ENCODE assay signal across 9 cellular contexts in the genomic region with DNA sequence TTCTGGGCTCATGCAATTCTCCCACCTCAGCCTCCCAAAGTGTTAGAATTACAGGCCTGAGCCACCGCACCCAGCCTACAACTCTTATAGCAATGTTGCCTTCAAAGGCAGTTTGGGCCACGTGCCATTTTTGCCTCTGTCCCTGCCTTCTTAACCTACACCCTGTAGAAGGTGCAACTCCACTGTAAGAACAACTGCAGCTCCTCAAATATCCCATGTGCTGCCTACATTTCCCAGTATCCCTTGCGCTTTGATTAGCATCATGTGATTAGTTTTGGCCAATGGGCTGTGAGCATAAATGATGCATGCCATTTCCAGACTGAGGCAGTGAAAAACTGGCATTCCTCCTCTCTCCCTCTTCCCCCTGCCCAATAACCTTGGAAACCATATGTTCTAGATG.
DNase-seq lines count a peak whose midpoint lies in the region; ATAC-seq, FAIRE-seq and TF ChIP-seq lines count a peak whose summit lies in the region.
"Had no signal": no experiment of that assay in that cellular context is flagged by ENCODE, and none has a peak within 500 bp of the region (broad histone marks: within the 10 kb centered on the region; RNA-seq: fewer than 3 reads in every experiment).

No MANE protein-coding gene starts in this region.

- no peak overlapping the region for H2BK20ac ChIP-seq in H1 (ENCODE audit: low read length)

- H3K79me2 ChIP-seq in DND-41 (ENCODE audit: insufficient read depth, low read length), result no peaks in the 10 kb centered on the region
- no peaks in the 10 kb centered on the region for H3K79me2 ChIP-seq in H1 (ENCODE audit: control insufficient read depth in 1 of 2, insufficient read depth in 2 of 2, low read length in 2 of 2)

- H2BK120ac ChIP-seq in H1 (replicated peaks; ENCODE audit: low read depth, low read length), result no peak overlapping the region

- H4K91ac ChIP-seq in H1 (replicated peaks; ENCODE audit: insufficient read length, low read length), result no peak overlapping the region

- H4K20me1 ChIP-seq in DND-41 (ENCODE audit: insufficient read depth, low read length) (no peaks in the 10 kb centered on the region), H1 (replicated peaks in 1 of 2; ENCODE audit: control insufficient read depth in 1 of 2, insufficient read depth in 2 of 2, low read length in 2 of 2) (no peaks in the 10 kb centered on the region)

- H3K4me2 ChIP-seq in DND-41 (ENCODE audit: insufficient read depth, low read length) (no peak overlapping the region), H1 (ENCODE audit: insufficient read depth in 1 of 2, low read depth in 2 of 2, low read length in 2 of 2) (no peak overlapping the region)

- H3K9me3 ChIP-seq in DND-41 (ENCODE audit: insufficient read depth, low read length, severe bottlenecking) (no peaks in the 10 kb centered on the region), H1 (ENCODE audit: insufficient read depth in 2 of 2, low read depth in 1 of 2, low read length in 1 of 2) (peaks cover 0 to 3% of the 10 kb centered on the region in 2 experiments; a peak in 1 of 4 replicates)

- H3K18ac ChIP-seq in H1 (ENCODE audit: extremely low read depth, low read length), result peak overlapping the region; percentile 3; the same call in 1 of the 2 replicates

- H3K23ac ChIP-seq in H1 (ENCODE audit: insufficient read length), result no peak overlapping the region

- no peak for TF ChIP-seq CTCF in DND-41 (IDR thresholded peaks at IDR 0.05; ENCODE audit: borderline replicate concordance, extremely low read depth, low read length, poor library complexity, severe bottlenecking)
- TF ChIP-seq CTCF in H1 (IDR thresholded peaks at IDR 0.05; ENCODE audit: control extremely low read depth in 1 of 3, insufficient read depth in 1 of 3, low read depth in 1 of 3, low read length in 3 of 3), result no peak

- H3K4ac ChIP-seq in H1 (replicated peaks; ENCODE audit: insufficient read length, low read depth, low read length), result no peak overlapping the region

- H3K9ac ChIP-seq in DND-41 (ENCODE audit: low read depth, low read length) (no peak overlapping the region), H1 (replicated peaks in 1 of 4; ENCODE audit: extremely low read depth in 1 of 4, low read depth in 3 of 4, low read length in 3 of 4) (no peak overlapping the region)

- no peak overlapping the region for H3K14ac ChIP-seq in H1 (ENCODE audit: insufficient read length)

- TF ChIP-seq POLR2A in H1 (IDR thresholded peaks at IDR 0.05; ENCODE audit: control extremely low read depth in 1 of 2, low read depth in 2 of 2, low read length in 2 of 2), result no peak

- no peaks in the 10 kb centered on the region for H3K36me3 ChIP-seq in DND-41 (ENCODE audit: insufficient read depth, low read length)
- no peaks in the 10 kb centered on the region for H3K36me3 ChIP-seq in H1 (ENCODE audit: control insufficient read depth in 2 of 4, insufficient read depth in 4 of 4, low read length in 3 of 4)

- H3K27me3 ChIP-seq in DND-41 (ENCODE audit: insufficient read depth, low read length, poor library complexity) (peaks cover 3% of the 10 kb centered on the region), H1 (replicated peaks in 1 of 4; ENCODE audit: control insufficient read depth in 3 of 4, extremely low read depth in 1 of 4, insufficient read depth in 3 of 4, low read length in 3 of 4) (peaks cover 0 to 3% (median 1%) of the 10 kb centered on the region in 4 experiments; a peak in 3 of 7 replicates)

- H2BK12ac ChIP-seq in H1 (ENCODE audit: low read depth, low read length), result 0 out of 2 replicates have a peak overlapping the region, but pooled peaks have one; percentile 50

- H4K8ac ChIP-seq in H1 (ENCODE audit: extremely low read depth, insufficient read depth, low read length), result no peak overlapping the region

- H2AFZ ChIP-seq in DND-41 (ENCODE audit: low read depth, low read length) (peak overlapping the region; percentile 15; the same call in 1 of the 2 replicates), H1 (ENCODE audit: low read length) (peak overlapping the region; percentile 67)

- POLR2A ChIA-PET in H1 (lab: Charles Lee; ENCODE audit: partially characterized antibody), result interaction anchor here (0.8 to 1.6 kb wide), 3 partner anchors 11 to 536 kb away, joined by 3 to 5 read pairs (median 3); no protein-coding TSS in a partner anchor

- DNase-seq in AG08396 (ENCODE audit: low spot score), result peak; percentile 48
- peak; percentile 36 for DNase-seq in DND-41
- peak; percentile 83 to 84 for DNase-seq in NCI-H524 (lab: John Stamatoyannopoulos, UW)
- peak in 1 of 2 experiments; percentile 60 for DNase-seq in H1 (ENCODE audit: low read depth in 1 of 2, low spot score in 2 of 2)
- no peak for DNase-seq in cortex of kidney (lab: John Stamatoyannopoulos, UW)
- no peak for DNase-seq in NCI-H2196 (lab: John Stamatoyannopoulos, UW; ENCODE audit: unreplicated experiment)
- no peak for DNase-seq in NOMO-1 (lab: John Stamatoyannopoulos, UW; ENCODE audit: unreplicated experiment in 2 of 2)

- H2BK5ac ChIP-seq in H1 (ENCODE audit: low read depth, low read length), result no peak overlapping the region

- H4K5ac ChIP-seq in H1 (ENCODE audit: insufficient read length, low read depth, low read length), result no peak overlapping the region

- H3K79me1 ChIP-seq in H1 (ENCODE audit: low read depth, low read length), result no peaks in the 10 kb centered on the region

- CTCF ChIA-PET in H1 (lab: Charles Lee; ENCODE audit: partially characterized antibody), result interaction anchor here (1.3 kb wide), 1 partner anchor 13 kb away, joined by 3 read pairs; no protein-coding TSS in a partner anchor

- ATAC-seq in DND-41 (ENCODE audit: insufficient read depth, low read depth) (no peak), GM18870 (IDR thresholded peaks at IDR 0.05; ENCODE audit: unreplicated experiment) (no peak)

- no peak overlapping the region for H2BK15ac ChIP-seq in H1 (ENCODE audit: low read length)

- no peak overlapping the region for H2AK5ac ChIP-seq in H1 (ENCODE audit: low read depth, low read length)

- H3K27ac ChIP-seq in DND-41 (ENCODE audit: low read length), result no peak overlapping the region
- no peak overlapping the region for H3K27ac ChIP-seq in H1 (ENCODE audit: low read depth, low read length)

- no peak overlapping the region for H3K56ac ChIP-seq in H1 (replicated peaks; ENCODE audit: insufficient read length, low read depth, low read length)

- H3K4me3 ChIP-seq in DND-41 (ENCODE audit: low read depth in 1 of 2, low read length in 2 of 2), result no peak overlapping the region
- no peak overlapping the region for H3K4me3 ChIP-seq in H1 (ENCODE audit: extremely low read depth in 1 of 4, insufficient read depth in 2 of 4, low read depth in 3 of 4, low read length in 4 of 4)

- 63% methylated on average over 3 of the region's 3 CpGs; no CpG with 5 or more reads in 1 of the 2 experiments for WGBS in H1 (ENCODE audit: extremely low coverage in 1 of 2, insufficient coverage in 1 of 2, insufficient read length in 1 of 2, insufficient replicate concordance in 2 of 2, low coverage in 1 of 2, low lambda C conversion rate in 2 of 2, missing lambda C conversion rate in 1 of 2), 2 experiments

- TF ChIP-seq EP300 in H1 (IDR thresholded peaks at IDR 0.05; ENCODE audit: borderline replicate concordance in 1 of 2, low read depth in 2 of 2, low read length in 2 of 2), result no peak

- peak; percentile 96 for FAIRE-seq in H1 (lab: Jason Lieb, UNC)
- FAIRE-seq: islet of Langerhans had no signal

- TF ChIP-seq RAD21 in H1 (IDR thresholded peaks at IDR 0.05 in 1 of 2, conservative IDR thresholded peaks at IDR 0.05 in 1 of 2; ENCODE audit: low read depth in 2 of 2, low read length in 2 of 2), result no peak

- peaks cover 4% of the 10 kb centered on the region for H3K4me1 ChIP-seq in DND-41 (ENCODE audit: insufficient read depth, low read length)
- no peaks in the 10 kb centered on the region for H3K4me1 ChIP-seq in H1 (replicated peaks in 1 of 4; ENCODE audit: control insufficient read depth in 3 of 4, insufficient read depth in 4 of 4, low read length in 3 of 4)

- H3K23me2 ChIP-seq in H1 (ENCODE audit: low read depth, low read length), result no peaks in the 10 kb centered on the region

TF ChIP-seq in H1, 55 proteins besides CTCF, POLR2A, EP300 and RAD21 (continues in another document):
- TF ChIP-seq BRCA1 (IDR thresholded peaks at IDR 0.05; ENCODE audit: low read depth, low read length) (no peak), SP2 (IDR thresholded peaks at IDR 0.05; ENCODE audit: low read length) (no peak), CREB1 (IDR thresholded peaks at IDR 0.05) (no peak), EZH2 (IDR thresholded peaks at IDR 0.05; ENCODE audit: low read depth, low read length, severe bottlenecking) (no peak), SRF (IDR thresholded peaks at IDR 0.05; ENCODE audit: low read depth, low read length) (no peak), SP1 (IDR thresholded peaks at IDR 0.05; ENCODE audit: low read depth, low read length) (0 out of 2 replicates have a peak, but pooled peaks have one; percentile 35), CHD2 (IDR thresholded peaks at IDR 0.05; ENCODE audit: low read length) (0 out of 2 replicates have a peak, but pooled peaks have one; percentile 44), NRF1 (IDR thresholded peaks at IDR 0.05; ENCODE audit: low read depth, low read length) (no peak), SIX5 (IDR thresholded peaks at IDR 0.05; ENCODE audit: low read depth, low read length) (peak; percentile 67), YY1 (IDR thresholded peaks at IDR 0.05; ENCODE audit: low read depth, low read length) (no peak), BACH1 (IDR thresholded peaks at IDR 0.05; ENCODE audit: low read length) (no peak), E2F6 (IDR thresholded peaks at IDR 0.05) (peak; percentile 90)
- TF ChIP-seq, protein P1, sequence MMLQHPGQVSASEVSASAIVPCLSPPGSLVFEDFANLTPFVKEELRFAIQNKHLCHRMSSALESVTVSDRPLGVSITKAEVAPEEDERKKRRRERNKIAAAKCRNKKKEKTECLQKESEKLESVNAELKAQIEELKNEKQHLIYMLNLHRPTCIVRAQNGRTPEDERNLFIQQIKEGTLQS (IDR thresholded peaks at IDR 0.05; ENCODE audit: insufficient read depth, low read depth, low read length), result peak; percentile 66; the same call in 1 of the 2 replicates
- TF ChIP-seq, protein P2, sequence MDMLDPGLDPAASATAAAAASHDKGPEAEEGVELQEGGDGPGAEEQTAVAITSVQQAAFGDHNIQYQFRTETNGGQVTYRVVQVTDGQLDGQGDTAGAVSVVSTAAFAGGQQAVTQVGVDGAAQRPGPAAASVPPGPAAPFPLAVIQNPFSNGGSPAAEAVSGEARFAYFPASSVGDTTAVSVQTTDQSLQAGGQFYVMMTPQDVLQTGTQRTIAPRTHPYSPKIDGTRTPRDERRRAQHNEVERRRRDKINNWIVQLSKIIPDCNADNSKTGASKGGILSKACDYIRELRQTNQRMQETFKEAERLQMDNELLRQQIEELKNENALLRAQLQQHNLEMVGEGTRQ (IDR thresholded peaks at IDR 0.05; ENCODE audit: low read length), result peak; percentile 90

Comparison
In these comparisons a context has a peak if more than half of its experiments do, and no peak if none do; other contexts are left out.
1. DNase-seq: peak in AG08396 (single experiment), DND-41 (single experiment) and NCI-H524 (2 of 2); none in cortex of kidney (single experiment), NCI-H2196 (single experiment) and NOMO-1 (0 of 2).